28 cellular contexts compared by ENCODE assay signal in the genomic region with DNA sequence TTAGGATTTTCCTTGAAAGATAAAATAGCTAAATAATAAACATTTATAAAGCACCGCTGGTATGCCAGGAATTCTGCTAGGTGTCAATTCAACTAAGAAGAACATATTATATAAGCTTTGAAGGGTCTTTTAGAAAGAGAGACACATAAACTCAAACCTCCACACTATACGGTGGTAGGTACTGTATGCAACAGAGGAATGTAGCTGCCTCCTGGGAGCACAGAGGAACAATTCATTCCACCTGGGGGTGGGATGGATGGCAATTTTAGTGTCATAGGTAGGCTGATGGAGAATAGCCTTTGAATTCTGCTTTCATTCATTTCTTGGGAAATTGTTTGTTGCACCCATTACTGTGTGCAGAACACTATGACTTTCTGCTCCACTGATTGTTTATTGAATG.
"Had no signal": no experiment of that assay in that cellular context is flagged by ENCODE, and none has a peak within 500 bp of the region (broad histone marks: within the 10 kb centered on the region; RNA-seq: fewer than 3 reads in every experiment).

No MANE protein-coding gene starts in this region.

- H3K4me3 ChIP-seq: coronary artery, dorsolateral prefrontal cortex, esophagus muscularis mucosa, gastrocnemius medialis had no signal

- H3K27me3 ChIP-seq: brain microvascular endothelial cell, gastrocnemius medialis had no signal

- H3K4me1 ChIP-seq: esophagus muscularis mucosa, foreskin keratinocyte, gastrocnemius medialis had no signal

- DNase-seq: activated CD4-positive, alpha-beta memory T cell treated with anti-CD3 and anti-CD28 coated beads, Interleukin-2, amount 10 ng/mL, durations not matched to agents 7 days and 5 days; activated CD4-positive, alpha-beta T cell treated with anti-CD3 and anti-CD28 coated beads for 1 hour; activated CD4-positive, alpha-beta T cell treated with anti-CD3 and anti-CD28 coated beads for 4 hours; activated CD4-positive, alpha-beta T cell treated with anti-CD3 and anti-CD28 coated beads, Interleukin-2, amount 10 ng/mL, durations not matched to agents 7 days and 5 days; activated CD4-positive, alpha-beta T cell treated with anti-CD3 and anti-CD28 coated beads, Interleukin-2, amount 50 U/mL, for 4 hours; activated CD8-positive, alpha-beta memory T cell treated with anti-CD3 and anti-CD28 coated beads, Interleukin-2, amount 50 U/mL, for 48 hours; activated effector memory CD4-positive, alpha-beta T cell treated with Interleukin-2 at 50 U/mL for 16 hours; activated gamma-delta T cell treated with Interleukin-2 at 50 U/mL for 16 hours; activated naive CD4-positive, alpha-beta T cell treated with anti-CD3 and anti-CD28 coated beads, Interleukin-2, amount 50 U/mL, for 16 hours; activated naive CD4-positive, alpha-beta T cell treated with Interleukin-2 at 50 U/mL for 16 hours; activated T-cell treated with anti-CD3 and anti-CD28 coated beads for 4 hours; activated T-cell treated with anti-CD3 and anti-CD28 coated beads, Interleukin-2, amount 50 U/mL, for 4 hours; amniotic stem cell; anterior cingulate cortex; brain microvascular endothelial cell; dorsolateral prefrontal cortex; effector memory CD4-positive, alpha-beta T cell; erythroblast; foreskin keratinocyte; gastrocnemius medialis; head of caudate nucleus; T-helper 2 cell had no signal

- H3K27ac Mint-ChIP-seq: activated CD4-positive, alpha-beta memory T cell treated with anti-CD3 and anti-CD28 coated beads, Interleukin-2, amount 10 ng/mL, durations not matched to agents 7 days and 5 days; activated CD4-positive, alpha-beta T cell treated with anti-CD3 and anti-CD28 coated beads, Interleukin-2, amount 10 ng/mL, durations not matched to agents 7 days and 5 days; activated naive CD8-positive, alpha-beta T cell; activated T-helper 17 cell treated with anti-CD3 and anti-CD28 coated beads, Interleukin-2, amount 50 U/mL, for 72 hours; dendritic cell treated with granulocyte-macrophage colony-stimulating factor and Interleukin-4, amounts not matched to agents 40 ng/mL and 50 ng/mL, for 4 days had no signal

- H3K36me3 ChIP-seq: brain microvascular endothelial cell, esophagus muscularis mucosa, gastrocnemius medialis had no signal

- H3K27me3 Mint-ChIP-seq: activated CD4-positive, alpha-beta T cell treated with anti-CD3 and anti-CD28 coated beads, Interleukin-2, amount 10 ng/mL, durations not matched to agents 7 days and 5 days; central memory CD8-positive, alpha-beta T cell; dendritic cell treated with granulocyte-macrophage colony-stimulating factor and Interleukin-4, amounts not matched to agents 40 ng/mL and 50 ng/mL, for 4 days had no signal

- H3K9me3 ChIP-seq: esophagus muscularis mucosa, gastrocnemius medialis had no signal

- H3K4me1 Mint-ChIP-seq: activated CD4-positive, alpha-beta memory T cell treated with anti-CD3 and anti-CD28 coated beads, Interleukin-2, amount 10 ng/mL, durations not matched to agents 7 days and 5 days; activated CD4-positive, alpha-beta T cell treated with anti-CD3 and anti-CD28 coated beads, Interleukin-2, amount 10 ng/mL, durations not matched to agents 7 days and 5 days; activated T-helper 17 cell treated with anti-CD3 and anti-CD28 coated beads, Interleukin-2, amount 50 U/mL, for 72 hours; central memory CD8-positive, alpha-beta T cell had no signal

- H3K27ac ChIP-seq: brain microvascular endothelial cell, coronary artery, dorsolateral prefrontal cortex, esophagus muscularis mucosa, foreskin keratinocyte, gastrocnemius medialis had no signal

- H3K36me3 Mint-ChIP-seq: activated naive CD8-positive, alpha-beta T cell had no signal

- ATAC-seq: activated T-cell treated with anti-CD3 and anti-CD28 coated beads, Interleukin-2, amount 50 U/mL, for 4 hours; activated T-helper 17 cell treated with anti-CD3 and anti-CD28 coated beads, Interleukin-2, amount 50 U/mL, for 72 hours; foreskin keratinocyte; gastrocnemius medialis had no signal

- H3K9me3 Mint-ChIP-seq: activated CD4-positive, alpha-beta memory T cell treated with anti-CD3 and anti-CD28 coated beads, Interleukin-2, amount 10 ng/mL, durations not matched to agents 7 days and 5 days; activated CD4-positive, alpha-beta T cell treated with anti-CD3 and anti-CD28 coated beads, Interleukin-2, amount 10 ng/mL, durations not matched to agents 7 days and 5 days; activated T-cell treated with anti-CD3 and anti-CD28 coated beads, Interleukin-2, amount 50 U/mL, for 4 hours; activated T-helper 17 cell treated with anti-CD3 and anti-CD28 coated beads, Interleukin-2, amount 50 U/mL, for 72 hours; dendritic cell treated with granulocyte-macrophage colony-stimulating factor and Interleukin-4, amounts not matched to agents 40 ng/mL and 50 ng/mL, for 4 days had no signal

- H3K4me3 Mint-ChIP-seq: activated CD4-positive, alpha-beta memory T cell treated with anti-CD3 and anti-CD28 coated beads, Interleukin-2, amount 10 ng/mL, durations not matched to agents 7 days and 5 days; activated CD4-positive, alpha-beta T cell treated with anti-CD3 and anti-CD28 coated beads, Interleukin-2, amount 10 ng/mL, durations not matched to agents 7 days and 5 days; activated naive CD8-positive, alpha-beta T cell; activated T-cell treated with anti-CD3 and anti-CD28 coated beads, Interleukin-2, amount 50 U/mL, for 4 hours; activated T-helper 17 cell treated with anti-CD3 and anti-CD28 coated beads, Interleukin-2, amount 50 U/mL, for 72 hours; central memory CD8-positive, alpha-beta T cell; dendritic cell treated with granulocyte-macrophage colony-stimulating factor and Interleukin-4, amounts not matched to agents 40 ng/mL and 50 ng/mL, for 4 days had no signal
